ENCODE assay signal across 9 cellular contexts in genomic region chr7:139648617-139648932, GRCh38.
DNase-seq lines count a peak whose midpoint lies in the region; ATAC-seq and TF ChIP-seq lines count a peak whose summit lies in the region.
"Had no signal": no experiment of that assay in that cellular context is flagged by ENCODE, and none has a peak within 500 bp of the region (broad histone marks: within the 10 kb centered on the region; RNA-seq: fewer than 3 reads in every experiment).

No MANE protein-coding gene starts in this region.

- peak overlapping the region; percentile 11 for H3K27ac Mint-ChIP-seq in T-helper 1 cell treated with Interleukin-12 subunit alpha and Interleukin-12 subunit beta and Interleukin-4 antibody, amounts not matched to agents 30 μg/mL and 1 μg/mL, for 36 hours
- H3K27ac Mint-ChIP-seq in glutamatergic neuron (ENCODE audit: unreplicated experiment): peak overlapping the region; percentile 67
- H3K27ac Mint-ChIP-seq in stimulated activated naive CD8-positive, alpha-beta T cell treated with anti-CD3 and anti-CD28 coated beads, Interleukin-15, amount 100 ng/mL, for 72 hours: peak overlapping the region in 1 of 2 donors; percentile 42

- no peak overlapping the region for H2AFZ ChIP-seq in trophoblast cell (ENCODE audit: insufficient read depth, low read length, poor library complexity)

- no peaks in the 10 kb centered on the region for H3K36me3 ChIP-seq in trophoblast cell (ENCODE audit: control insufficient read depth in 1 of 2, insufficient read depth in 2 of 2, low read length in 2 of 2)

- DNase-seq in T-helper 1 cell (no peak), NCI-H146 (lab: John Stamatoyannopoulos, UW) (peak; percentile 54), glutamatergic neuron (no peak), inferior parietal cortex (ENCODE audit: extremely low spot score) (no peak), NCI-H1105 treated with DMSO at 0.1 percent for 48 hours (lab: John Stamatoyannopoulos, UW) (no peak), trophoblast cell (no peak)
- no peak for DNase-seq in stimulated activated naive CD8-positive, alpha-beta T cell treated with anti-CD3 and anti-CD28 coated beads, Interleukin-15, amount 100 ng/mL, for 72 hours
- DNase-seq: cerebellar nuclear complex had no signal

- no peaks in the 10 kb centered on the region for H3K79me2 ChIP-seq in trophoblast cell (ENCODE audit: control insufficient read depth, insufficient read depth, low read length, poor library complexity)

- no peak overlapping the region for H3K23ac ChIP-seq in trophoblast cell (ENCODE audit: low read length)

- H3K4me2 ChIP-seq in trophoblast cell (ENCODE audit: low read length): no peak overlapping the region

- no peak overlapping the region for H4K91ac ChIP-seq in trophoblast cell (ENCODE audit: low read depth, low read length)

- H2BK120ac ChIP-seq in trophoblast cell (ENCODE audit: insufficient read depth, low read length, poor library complexity): no peak overlapping the region

- H3K18ac ChIP-seq in trophoblast cell (ENCODE audit: low read length): no peak overlapping the region

- no peak overlapping the region for H3K14ac ChIP-seq in trophoblast cell (ENCODE audit: low read length)

- no peak overlapping the region for H4K12ac ChIP-seq in trophoblast cell (ENCODE audit: low read depth, low read length)

- H3K4ac ChIP-seq in trophoblast cell (ENCODE audit: low read depth, low read length): no peak overlapping the region

- H3K4me1 Mint-ChIP-seq in T-helper 1 cell treated with Interleukin-12 subunit alpha and Interleukin-12 subunit beta and Interleukin-4 antibody, amounts not matched to agents 30 μg/mL and 1 μg/mL, for 36 hours (ENCODE audit: low read depth): peaks cover 44% of the 10 kb centered on the region
- peaks cover 36% of the 10 kb centered on the region for H3K4me1 Mint-ChIP-seq in glutamatergic neuron (ENCODE audit: low read depth, unreplicated experiment)
- H3K4me1 Mint-ChIP-seq in stimulated activated naive CD8-positive, alpha-beta T cell treated with anti-CD3 and anti-CD28 coated beads, Interleukin-15, amount 100 ng/mL, for 72 hours: peaks cover 59% of the 10 kb centered on the region

- no peak overlapping the region for H4K8ac ChIP-seq in trophoblast cell (ENCODE audit: low read depth, low read length)

- no peak overlapping the region for H3K4me3 ChIP-seq in trophoblast cell (ENCODE audit: low read depth, low read length)

- H2AK5ac ChIP-seq in trophoblast cell (ENCODE audit: low read length): no peak overlapping the region

- no peaks in the 10 kb centered on the region for H3K79me1 ChIP-seq in trophoblast cell (ENCODE audit: low read length)

- H2BK12ac ChIP-seq in trophoblast cell (ENCODE audit: low read length): no peak overlapping the region

- H3K27ac ChIP-seq in trophoblast cell (ENCODE audit: low read depth, low read length): no peak overlapping the region

- H2BK5ac ChIP-seq in trophoblast cell (ENCODE audit: low read depth, low read length, poor library complexity): no peak overlapping the region

- no peaks in the 10 kb centered on the region for H3K9me3 ChIP-seq in trophoblast cell (ENCODE audit: insufficient read depth, low read depth, low read length)

- ATAC-seq in stimulated activated naive CD8-positive, alpha-beta T cell treated with anti-CD3 and anti-CD28 coated beads, Interleukin-15, amount 100 ng/mL, for 72 hours: no peak

- TF ChIP-seq CTCF in glutamatergic neuron (IDR thresholded peaks at IDR 0.05; ENCODE audit: partially characterized antibody, unreplicated experiment): no peak

- H3K36me3 Mint-ChIP-seq in T-helper 1 cell treated with Interleukin-12 subunit alpha and Interleukin-12 subunit beta and Interleukin-4 antibody, amounts not matched to agents 30 μg/mL and 1 μg/mL, for 36 hours (ENCODE audit: low read depth): no peaks in the 10 kb centered on the region
- H3K36me3 Mint-ChIP-seq in glutamatergic neuron (ENCODE audit: unreplicated experiment): no peaks in the 10 kb centered on the region

- H3K9me3 Mint-ChIP-seq in T-helper 1 cell treated with Interleukin-12 subunit alpha and Interleukin-12 subunit beta and Interleukin-4 antibody, amounts not matched to agents 30 μg/mL and 1 μg/mL, for 36 hours: no peaks in the 10 kb centered on the region
- H3K9me3 Mint-ChIP-seq in glutamatergic neuron (ENCODE audit: unreplicated experiment): peaks cover 2% of the 10 kb centered on the region
- H3K9me3 Mint-ChIP-seq in stimulated activated naive CD8-positive, alpha-beta T cell treated with anti-CD3 and anti-CD28 coated beads, Interleukin-15, amount 100 ng/mL, for 72 hours: no peaks in the 10 kb centered on the region

- WGBS in trophoblast cell (ENCODE audit: extremely low coverage, insufficient coverage, insufficient read length): no CpG with 5 or more reads among the region's 12 CpGs

- no peak overlapping the region for H3K9ac ChIP-seq in trophoblast cell (ENCODE audit: low read length)

- no peaks in the 10 kb centered on the region for H3K27me3 ChIP-seq in trophoblast cell (ENCODE audit: insufficient read depth, low read length)

- no peaks in the 10 kb centered on the region for H3K27me3 Mint-ChIP-seq in T-helper 1 cell treated with Interleukin-12 subunit alpha and Interleukin-12 subunit beta and Interleukin-4 antibody, amounts not matched to agents 30 μg/mL and 1 μg/mL, for 36 hours (ENCODE audit: low read depth)
- peaks cover 1% of the 10 kb centered on the region for H3K27me3 Mint-ChIP-seq in glutamatergic neuron (ENCODE audit: unreplicated experiment)
- H3K27me3 Mint-ChIP-seq in stimulated activated naive CD8-positive, alpha-beta T cell treated with anti-CD3 and anti-CD28 coated beads, Interleukin-15, amount 100 ng/mL, for 72 hours: no peaks in the 10 kb centered on the region

- no peaks in the 10 kb centered on the region for H3K4me1 ChIP-seq in trophoblast cell (ENCODE audit: control insufficient read depth in 1 of 2, insufficient read depth in 2 of 2, low read length in 2 of 2)

- peak overlapping the region; percentile 19 for H3K4me3 Mint-ChIP-seq in T-helper 1 cell treated with Interleukin-12 subunit alpha and Interleukin-12 subunit beta and Interleukin-4 antibody, amounts not matched to agents 30 μg/mL and 1 μg/mL, for 36 hours
- H3K4me3 Mint-ChIP-seq in glutamatergic neuron (ENCODE audit: unreplicated experiment): peak overlapping the region; percentile 60
- H3K4me3 Mint-ChIP-seq in stimulated activated naive CD8-positive, alpha-beta T cell treated with anti-CD3 and anti-CD28 coated beads, Interleukin-15, amount 100 ng/mL, for 72 hours: peak overlapping the region; percentile 30 to 48
